Comparison of ENCODE assay signal across 8 cellular contexts in the genomic region with DNA sequence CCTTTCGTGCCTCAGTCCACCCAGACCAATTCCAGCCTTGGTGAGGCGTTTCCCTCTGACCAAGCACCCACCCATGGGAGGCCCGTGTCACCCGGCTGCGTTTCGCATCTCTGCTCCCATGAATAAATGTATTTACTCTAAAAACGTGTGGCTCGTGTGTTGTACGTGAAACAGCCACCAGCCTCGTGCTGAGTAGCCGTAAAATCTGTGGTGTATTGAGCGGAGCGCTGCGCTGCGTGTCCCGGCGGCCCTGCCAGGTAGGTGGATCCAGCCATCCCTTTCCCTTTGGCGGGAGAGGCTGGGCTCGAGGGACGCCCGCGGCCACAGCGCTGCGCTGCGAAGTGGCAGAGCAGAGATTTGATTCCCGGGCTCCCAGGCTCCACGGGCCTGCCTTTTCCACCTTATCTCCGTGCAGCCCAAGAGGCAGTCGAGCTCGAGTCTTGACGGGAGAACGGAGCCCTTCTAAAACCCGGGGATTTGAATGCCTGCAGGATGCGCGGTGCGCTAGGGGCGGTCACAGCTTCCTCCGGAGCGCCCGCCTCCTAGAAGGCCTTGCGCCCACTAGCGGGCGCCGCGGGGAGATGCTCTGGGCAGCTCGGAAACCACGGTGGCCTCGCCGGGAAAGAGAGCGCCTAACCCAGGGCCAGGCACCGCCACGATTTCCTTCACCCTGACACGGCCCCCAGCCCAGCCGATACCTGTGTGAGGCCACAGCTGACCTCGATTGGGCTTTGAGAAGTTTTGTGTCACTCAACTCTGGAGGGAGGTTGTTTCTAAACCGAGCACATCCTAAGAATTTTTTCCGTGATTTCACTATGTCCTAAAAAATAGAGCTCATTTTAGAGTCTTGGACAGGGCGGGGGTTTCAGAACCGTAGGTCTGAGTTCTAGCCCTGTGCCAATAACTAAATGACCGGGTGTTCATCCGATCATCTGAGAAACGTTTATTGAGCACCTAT. TPM values are rescaled to one million over a fixed set of nuclear protein-coding genes. Genes with fewer than 3 reads are reported as not detected.
DNase-seq lines count a peak whose midpoint lies in the region; ATAC-seq and TF ChIP-seq lines count a peak whose summit lies in the region.

No MANE protein-coding gene starts in this region.

- H3K27ac ChIP-seq in DOHH2 (ENCODE audit: low read depth, low read length) (no peak overlapping the region), ovary (peak overlapping the region in 1 of 2 donors; percentile 49), thymus (ENCODE audit: low read depth) (no peak overlapping the region)

- H3K9me2 ChIP-seq in DOHH2 (replicated peaks; ENCODE audit: control insufficient read depth, low read length), result no peaks in the 10 kb centered on the region

- H3F3A ChIP-seq in DOHH2 (ENCODE audit: control insufficient read depth, insufficient read depth), result no peaks in the 10 kb centered on the region

- peaks cover 4% of the 10 kb centered on the region; the same call in 1 of the 2 replicates for H4K20me1 ChIP-seq in DOHH2 (ENCODE audit: control insufficient read depth, insufficient read depth, low read depth, low read length)

- peaks cover 2% of the 10 kb centered on the region for H3K36me3 Mint-ChIP-seq in activated naive CD4-positive, alpha-beta T cell treated with anti-CD3 and anti-CD28 coated beads, Interleukin-2, amount 10 ng/mL, durations not matched to agents 7 days and 5 days

- DNase-seq in LHCN-M2 (ENCODE audit: low read depth) (peak; percentile 76), SK-MEL-5 (ENCODE audit: low read depth, low spot score) (peak; percentile 75), head of caudate nucleus (peak; percentile 71 to 95 (median 89)), ovary (peak; percentile 69 to 86 (median 78))
- peak; percentile 89 for DNase-seq in activated naive CD4-positive, alpha-beta T cell treated with anti-CD3 and anti-CD28 coated beads, Interleukin-2, amount 10 ng/mL, durations not matched to agents 7 days and 5 days

- H3K36me3 ChIP-seq in DOHH2 (ENCODE audit: control insufficient read depth, low read length), result 0 out of 2 replicates have a peak, but pooled peaks cover 3% of the 10 kb centered on the region
- H3K36me3 ChIP-seq in ovary, result no peaks in the 10 kb centered on the region
- no peaks in the 10 kb centered on the region for H3K36me3 ChIP-seq in thymus (ENCODE audit: control insufficient read depth, insufficient read depth)

- H3K27me3 ChIP-seq in DOHH2 (ENCODE audit: control insufficient read depth, low read length) (peaks cover 30% of the 10 kb centered on the region), ovary (no peaks in the 10 kb centered on the region), thymus (ENCODE audit: control insufficient read depth, insufficient read depth) (peaks cover 4% of the 10 kb centered on the region)

- H3K4me1 ChIP-seq in DOHH2 (ENCODE audit: control insufficient read depth, low read length) (peaks cover 23% of the 10 kb centered on the region), ovary (ENCODE audit: insufficient read depth) (no peaks in the 10 kb centered on the region), thymus (ENCODE audit: control insufficient read depth, insufficient read depth, low read length) (peaks cover 10% of the 10 kb centered on the region)

- in situ Hi-C loops in SK-MEL-5 (cut with HindIII; ENCODE audit: low pct_unique_long_range_greater_than_20kb, low sequenced_read_pairs), result no loop called here

- ATAC-seq in GM21786 (IDR thresholded peaks at IDR 0.05; ENCODE audit: unreplicated experiment), result peak; percentile 61

- CTCF ChIA-PET in activated naive CD4-positive, alpha-beta T cell treated with anti-CD3 and anti-CD28 coated beads, Interleukin-2, amount 10 ng/mL, durations not matched to agents 7 days and 5 days (lab: Charles Lee), result interaction anchor here (0.6 to 2.9 kb wide), 23 partner anchors 9 to 654 kb away, joined by 3 to 18 read pairs (median 4); a partner anchor contains a TSS

- H3K27me3 Mint-ChIP-seq in activated naive CD4-positive, alpha-beta T cell treated with anti-CD3 and anti-CD28 coated beads, Interleukin-2, amount 10 ng/mL, durations not matched to agents 7 days and 5 days, result peaks cover 56% of the 10 kb centered on the region

- H3K9me3 ChIP-seq in DOHH2 (ENCODE audit: control insufficient read depth, insufficient read depth, low read length) (no peaks in the 10 kb centered on the region), ovary (no peaks in the 10 kb centered on the region), thymus (ENCODE audit: control insufficient read depth) (no peaks in the 10 kb centered on the region)

- TF ChIP-seq EP300 in ovary (IDR thresholded peaks at IDR 0.05), result no peak

- no peak for TF ChIP-seq POLR2A in ovary (IDR thresholded peaks at IDR 0.05)

- intact Hi-C loops in head of caudate nucleus (cut with DNase I) (loop anchor here (10.0 kb wide), 1 partner anchor 188 kb away; a partner anchor contains a TSS), ovary (cut with DNase I) (no loop called here)

- H3K4me3 Mint-ChIP-seq in activated naive CD4-positive, alpha-beta T cell treated with anti-CD3 and anti-CD28 coated beads, Interleukin-2, amount 10 ng/mL, durations not matched to agents 7 days and 5 days, result peak overlapping the region; percentile 87

- TF ChIP-seq CTCF in DOHH2 (IDR thresholded peaks at IDR 0.05; ENCODE audit: low read depth, low read length, poor library complexity, severe bottlenecking) (peak; percentile 97), ovary (IDR thresholded peaks at IDR 0.05) (peak; percentile 70 to 92 (median 77))

- peaks cover 11% of the 10 kb centered on the region for H3K79me2 ChIP-seq in DOHH2 (ENCODE audit: control insufficient read depth, low read length)

- peak overlapping the region; percentile 72 for H3K27ac Mint-ChIP-seq in activated naive CD4-positive, alpha-beta T cell treated with anti-CD3 and anti-CD28 coated beads, Interleukin-2, amount 10 ng/mL, durations not matched to agents 7 days and 5 days

- no peaks in the 10 kb centered on the region for H3K9me3 Mint-ChIP-seq in activated naive CD4-positive, alpha-beta T cell treated with anti-CD3 and anti-CD28 coated beads, Interleukin-2, amount 10 ng/mL, durations not matched to agents 7 days and 5 days

- H3K4me1 Mint-ChIP-seq in activated naive CD4-positive, alpha-beta T cell treated with anti-CD3 and anti-CD28 coated beads, Interleukin-2, amount 10 ng/mL, durations not matched to agents 7 days and 5 days, result peaks cover 30% of the 10 kb centered on the region

- peak overlapping the region; percentile 96 for H3K4me2 ChIP-seq in DOHH2 (ENCODE audit: low read length)

- WGBS in ovary, 3 donors, result 4 to 7% (median 6%) methylated on average over 56 to 62 of the region's 62 CpGs
- 10% methylated on average over 62 of the region's 62 CpGs for WGBS in thymus

- peak overlapping the region; percentile 87 for H3K4me3 ChIP-seq in DOHH2 (ENCODE audit: low read length)
- H3K4me3 ChIP-seq in ovary, result peak overlapping the region; percentile 60
- H3K4me3 ChIP-seq in thymus (ENCODE audit: low read length), result peak overlapping the region; percentile 58

RNA-seq across cellular contexts. Expression of a gene that starts 3.9 kb away (rescaled TPM):
- 142 and 172 TPM in 2 replicates for total RNA-seq in LHCN-M2 (2014; rRNA removed)
- polyA plus RNA-seq in LHCN-M2 (2012), result 102 TPM
- 108 and 114 TPM in 2 replicates for total RNA-seq in SK-MEL-5 (2014; rRNA removed; shearing (Covaris generic))
- polyA plus RNA-seq in SK-MEL-5 (2015; cell fraction: cytosol; rRNA removed), result 83.3 and 95.4 TPM in 2 replicates
- polyA plus RNA-seq in SK-MEL-5 (2015; cell fraction: nucleus; rRNA removed), result 86.2 and 101 TPM in 2 replicates
- 10 to 100 TPM; 25.9 to 68.2 (median 57.8) TPM for total RNA-seq in ovary
- polyA plus RNA-seq in ovary, result 10 to 100 TPM; 19.0 to 73.2 TPM
- 40.4 TPM for polyA plus RNA-seq in thymus

RNA-seq across cellular contexts. Expression of a gene that starts 15.4 kb away (rescaled TPM):
- total RNA-seq in LHCN-M2 (2014; rRNA removed) (0.06 and 0.13 TPM in 2 replicates), ovary (under 1 TPM in 3 of 7 donors, not detected in 4; 0.11 to 0.18 (median 0.12) TPM)
- 0.44 TPM for polyA plus RNA-seq in LHCN-M2 (2012)
- total RNA-seq in SK-MEL-5 (2014; rRNA removed; shearing (Covaris generic)), result 2.0 and 3.8 TPM in 2 replicates
- 1.2 and 2.3 TPM in 2 replicates for polyA plus RNA-seq in SK-MEL-5 (2015; cell fraction: cytosol; rRNA removed)
- 0.33 and 12.6 TPM in 2 replicates for polyA plus RNA-seq in SK-MEL-5 (2015; cell fraction: nucleus; rRNA removed)
- polyA plus RNA-seq in ovary (under 1 TPM; 0.06 to 0.13 TPM), thymus (0.02 TPM)

RNA-seq across cellular contexts. Expression of a gene that starts 56.9 kb away (rescaled TPM):
- total RNA-seq in LHCN-M2 (2014; rRNA removed) (not detected in 2 replicates), ovary (not detected)
- not detected for polyA plus RNA-seq in LHCN-M2 (2012)
- total RNA-seq in SK-MEL-5 (2014; rRNA removed; shearing (Covaris generic)), result not detected in 2 replicates
- not detected in 2 replicates for polyA plus RNA-seq in SK-MEL-5 (2015; cell fraction: cytosol; rRNA removed)
- not detected in 2 replicates for polyA plus RNA-seq in SK-MEL-5 (2015; cell fraction: nucleus; rRNA removed)
- polyA plus RNA-seq in ovary (not detected), thymus (not detected)
